In the genomic region with DNA sequence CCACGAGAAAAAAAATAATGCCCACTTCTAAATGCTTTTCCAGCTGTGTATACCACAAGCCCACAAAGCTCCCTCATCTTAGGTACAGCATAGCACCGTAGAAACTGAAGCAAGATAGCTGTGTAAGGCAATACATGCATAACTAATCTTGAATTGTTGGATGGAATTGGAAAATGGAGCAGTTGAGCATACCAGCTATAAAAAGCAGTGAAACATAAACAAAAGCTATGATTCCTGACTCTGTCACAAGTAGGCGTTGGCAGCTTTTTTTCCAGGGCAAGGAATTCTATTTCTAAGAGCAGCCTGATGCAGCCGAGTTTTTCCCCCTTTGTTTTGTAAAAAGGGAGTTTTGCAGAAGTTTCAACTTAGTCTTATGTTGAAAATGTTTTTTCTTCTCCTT, we compare ENCODE assay signal across 26 cellular contexts. TPM values are rescaled to one million over a fixed set of nuclear protein-coding genes. Genes with fewer than 3 reads are reported as not detected.
DNase-seq lines count a peak whose midpoint lies in the region; ATAC-seq, FAIRE-seq and TF ChIP-seq lines count a peak whose summit lies in the region.
"Had no signal": no experiment of that assay in that cellular context is flagged by ENCODE, and none has a peak within 500 bp of the region (broad histone marks: within the 10 kb centered on the region; RNA-seq: fewer than 3 reads in every experiment).

No MANE protein-coding gene starts in this region.

- no peak overlapping the region for H3K14ac ChIP-seq in mesenchymal stem cell (ENCODE audit: low read length in 2 of 2)

- H3K27me3 Mint-ChIP-seq in stimulated activated naive CD8-positive, alpha-beta T cell treated with anti-CD3 and anti-CD28 coated beads, Interleukin-15, amount 100 ng/mL, for 72 hours = peaks cover 52% of the 10 kb centered on the region

- H3K9me3 ChIP-seq in PC-3 (ENCODE audit: low read length) = no peaks in the 10 kb centered on the region
- H3K9me3 ChIP-seq in endothelial cell of umbilical vein (replicated peaks; ENCODE audit: control insufficient read depth, insufficient read depth, low read length) = no peaks in the 10 kb centered on the region
- H3K9me3 ChIP-seq in mesenchymal stem cell (ENCODE audit: control insufficient read depth, low read length) = no peaks in the 10 kb centered on the region
- H3K9me3 ChIP-seq: body of pancreas had no signal

- FAIRE-seq in endothelial cell of umbilical vein (lab: Jason Lieb, UNC) = no peak
- FAIRE-seq: A204.1, GM18507, small intestine had no signal

- POLR2A ChIA-PET in PC-3 (lab: Charles Lee; ENCODE audit: unreplicated experiment) = no interaction called here
- POLR2A ChIA-PET in endothelial cell of umbilical vein (lab: Charles Lee) = no interaction called here

- CTCF ChIA-PET in PC-3 (lab: Charles Lee) = no interaction called here
- CTCF ChIA-PET in endothelial cell of umbilical vein (lab: Charles Lee) = interaction anchor here (0.7 to 8.9 kb wide), 9 partner anchors 9 to 235 kb away, joined by 3 to 195 read pairs (median 6); no protein-coding TSS in a partner anchor

- H3K9me2 ChIP-seq in PC-3 (replicated peaks; ENCODE audit: low read length) = no peaks in the 10 kb centered on the region

- BruUV-seq in PC-3 (replicated peaks; lab: Mats Ljungman, UMichigan) (no TSS peak), endothelial cell of umbilical vein (replicated peaks; lab: Mats Ljungman, UMichigan) (no TSS peak)

- H3K4me1 ChIP-seq in PC-3 (ENCODE audit: insufficient read depth, low read length) (peaks cover 15% of the 10 kb centered on the region; the same call in 1 of the 2 replicates), endothelial cell of umbilical vein (ENCODE audit: control insufficient read depth, extremely low read depth, insufficient read depth, low read length) (peaks cover 32% of the 10 kb centered on the region), mesenchymal stem cell (ENCODE audit: control insufficient read depth, insufficient read depth, low read depth, low read length) (peaks cover 3% of the 10 kb centered on the region)

- H4K20me1 ChIP-seq in PC-3 (ENCODE audit: low read length) = no peaks in the 10 kb centered on the region
- no peaks in the 10 kb centered on the region for H4K20me1 ChIP-seq in endothelial cell of umbilical vein (replicated peaks; ENCODE audit: control insufficient read depth, extremely low read depth, insufficient read depth, low read length)

- no peak overlapping the region for H3K4me3 ChIP-seq in PC-3 (ENCODE audit: low read length)
- H3K4me3 ChIP-seq in endothelial cell of umbilical vein (replicated peaks in 1 of 3; ENCODE audit: insufficient read depth in 1 of 3, low read depth in 1 of 3, low read length in 3 of 3) = no peak overlapping the region
- no peak overlapping the region for H3K4me3 ChIP-seq in mesenchymal stem cell (ENCODE audit: insufficient read depth in 1 of 2, low read depth in 1 of 2, low read length in 2 of 2)
- H3K4me3 ChIP-seq: body of pancreas had no signal

- no peak overlapping the region for H2BK12ac ChIP-seq in mesenchymal stem cell (ENCODE audit: low read length in 2 of 2)

- no peak overlapping the region for H2BK15ac ChIP-seq in mesenchymal stem cell (ENCODE audit: low read depth, poor library complexity, severe bottlenecking)

- no peak overlapping the region for H2BK5ac ChIP-seq in mesenchymal stem cell (ENCODE audit: low read depth, low read length, poor library complexity, severe bottlenecking)

- H3K18ac ChIP-seq in mesenchymal stem cell (ENCODE audit: low read depth in 1 of 2, low read length in 2 of 2) = no peak overlapping the region

- TF ChIP-seq CTCF in PC-3 (conservative IDR thresholded peaks at IDR 0.05; ENCODE audit: low read depth, low read length) (no peak), endothelial cell of umbilical vein (IDR thresholded peaks at IDR 0.05; ENCODE audit: extremely low read depth in 1 of 2, insufficient read depth in 1 of 2, low read depth in 1 of 2, low read length in 2 of 2) (no peak)

- no peak overlapping the region for H3K23ac ChIP-seq in mesenchymal stem cell (ENCODE audit: low read length in 2 of 2)

- ATAC-seq in PC-3 (peak; percentile 24; the same call in 1 of the 2 replicates), GM18861 (IDR thresholded peaks at IDR 0.05; ENCODE audit: unreplicated experiment) (no peak), GM21360 (IDR thresholded peaks at IDR 0.05; ENCODE audit: unreplicated experiment) (no peak), GM19397 (IDR thresholded peaks at IDR 0.05; ENCODE audit: unreplicated experiment) (no peak)
- no peak for ATAC-seq in stimulated activated naive CD8-positive, alpha-beta T cell treated with anti-CD3 and anti-CD28 coated beads, Interleukin-15, amount 100 ng/mL, for 72 hours
- ATAC-seq: body of pancreas had no signal

- H3F3A ChIP-seq in PC-3 (ENCODE audit: low read length, unreplicated experiment) = no peaks in the 10 kb centered on the region

- intact Hi-C loops in PC-3 (cut with micrococcal nuclease) (no loop called here), endothelial cell of umbilical vein (cut with micrococcal nuclease) (loop anchor here (10.0 kb wide), 1 partner anchor 991 kb away; no protein-coding TSS in a partner anchor)

- H3K27me3 ChIP-seq in PC-3 (ENCODE audit: low read length) = no peaks in the 10 kb centered on the region
- H3K27me3 ChIP-seq in endothelial cell of umbilical vein (ENCODE audit: control insufficient read depth in 2 of 2, insufficient read depth in 2 of 2, low read length in 2 of 2) = no peaks in the 10 kb centered on the region
- H3K27me3 ChIP-seq in mesenchymal stem cell (ENCODE audit: control insufficient read depth in 1 of 2, insufficient read depth in 1 of 2, low read length in 2 of 2) = no peaks in the 10 kb centered on the region
- H3K27me3 ChIP-seq: body of pancreas had no signal

- H3K9me1 ChIP-seq in endothelial cell of umbilical vein (replicated peaks; ENCODE audit: control insufficient read depth, extremely low read depth, insufficient read depth, low read length) = no peaks in the 10 kb centered on the region

- H2AFZ ChIP-seq in PC-3 (ENCODE audit: low read length) (0 out of 2 replicates have a peak overlapping the region, but pooled peaks have one; percentile 26), endothelial cell of umbilical vein (ENCODE audit: low read depth, low read length) (no peak overlapping the region), mesenchymal stem cell (ENCODE audit: low read depth, low read length) (no peak overlapping the region)

- H2AK5ac ChIP-seq in mesenchymal stem cell (ENCODE audit: low read length, severe bottlenecking) = no peak overlapping the region

- no peak overlapping the region for H3K27ac Mint-ChIP-seq in stimulated activated naive CD8-positive, alpha-beta T cell treated with anti-CD3 and anti-CD28 coated beads, Interleukin-15, amount 100 ng/mL, for 72 hours
- H3K27ac Mint-ChIP-seq: nephron, progenitor cell of endocrine pancreas had no signal

- H3K4ac ChIP-seq in mesenchymal stem cell (ENCODE audit: low read depth in 1 of 2, low read length in 2 of 2) = no peak overlapping the region

- H2BK120ac ChIP-seq in mesenchymal stem cell (ENCODE audit: low read depth, low read length) = no peak overlapping the region

- H3K9me3 Mint-ChIP-seq in stimulated activated naive CD8-positive, alpha-beta T cell treated with anti-CD3 and anti-CD28 coated beads, Interleukin-15, amount 100 ng/mL, for 72 hours = no peaks in the 10 kb centered on the region
- H3K9me3 Mint-ChIP-seq: CD14-positive monocyte, nephron had no signal

- H3K27ac ChIP-seq in PC-3 (ENCODE audit: low read length) (no peak overlapping the region), endothelial cell of umbilical vein (ENCODE audit: insufficient read depth, low read depth, low read length) (no peak overlapping the region), mesenchymal stem cell (ENCODE audit: low read length, poor library complexity, severe bottlenecking) (no peak overlapping the region)
- H3K27ac ChIP-seq: body of pancreas had no signal

- no peak overlapping the region for H4K8ac ChIP-seq in mesenchymal stem cell (ENCODE audit: low read length)

- no peaks in the 10 kb centered on the region for H3K36me3 ChIP-seq in PC-3 (ENCODE audit: low read depth, low read length)
- no peaks in the 10 kb centered on the region for H3K36me3 ChIP-seq in endothelial cell of umbilical vein (ENCODE audit: control insufficient read depth in 2 of 2, extremely low read depth in 1 of 2, insufficient read depth in 2 of 2, low read length in 2 of 2)
- H3K36me3 ChIP-seq in mesenchymal stem cell (ENCODE audit: control insufficient read depth in 1 of 2, insufficient read depth in 2 of 2, low read depth in 1 of 2, low read length in 2 of 2) = no peaks in the 10 kb centered on the region

- H3K4me2 ChIP-seq in PC-3 (ENCODE audit: low read length) (no peak overlapping the region), endothelial cell of umbilical vein (ENCODE audit: insufficient read depth, low read length) (no peak overlapping the region), mesenchymal stem cell (ENCODE audit: low read length, poor library complexity, severe bottlenecking) (no peak overlapping the region)

- H3K4me1 Mint-ChIP-seq in stimulated activated naive CD8-positive, alpha-beta T cell treated with anti-CD3 and anti-CD28 coated beads, Interleukin-15, amount 100 ng/mL, for 72 hours = peaks cover 27% of the 10 kb centered on the region

- H3K9ac ChIP-seq in PC-3 (ENCODE audit: low read length) (no peak overlapping the region), endothelial cell of umbilical vein (replicated peaks; ENCODE audit: extremely low read depth, insufficient read depth, low read length) (no peak overlapping the region), mesenchymal stem cell (ENCODE audit: low read length) (no peak overlapping the region)

- dilution Hi-C loops in endothelial cell of umbilical vein (cut with MboI; ENCODE audit: extremely low pct_ligation_motif_present, low sequenced_read_pairs) = no loop called here

- H3K4me3 Mint-ChIP-seq in stimulated activated naive CD8-positive, alpha-beta T cell treated with anti-CD3 and anti-CD28 coated beads, Interleukin-15, amount 100 ng/mL, for 72 hours = no peak overlapping the region
- H3K4me3 Mint-ChIP-seq: CD14-positive monocyte, H9, nephron had no signal

- WGBS in mesenchymal stem cell = 83% methylated on average over 3 of the region's 4 CpGs

- TF ChIP-seq POLR2A in endothelial cell of umbilical vein (IDR thresholded peaks at IDR 0.05; ENCODE audit: low read depth, low read length) = no peak

- peak; percentile 46 for DNase-seq in AG08396 (ENCODE audit: low spot score)
- DNase-seq in PC-3 = peak; percentile 26
- peak; percentile 29 for DNase-seq in endothelial cell of umbilical vein (ENCODE audit: low read depth, low spot score)
- DNase-seq in mesenchymal stem cell = peak; percentile 59
- DNase-seq in stimulated activated naive CD8-positive, alpha-beta T cell treated with anti-CD3 and anti-CD28 coated beads, Interleukin-15, amount 100 ng/mL, for 72 hours = no peak
- DNase-seq: activated CD4-positive, alpha-beta T cell treated with anti-CD3 and anti-CD28 coated beads, Interleukin-2, amount 50 U/mL, for 48 hours; activated naive CD4-positive, alpha-beta T cell; body of pancreas; DMS53; H9; kidney glomerular epithelial cell; mesendoderm; NCI-H2081 treated with DMSO at 0.1 percent for 48 hours; NCI-H524 treated with DMSO at 0.1 percent for 48 hours; small intestine had no signal

- no peaks in the 10 kb centered on the region for H3K79me1 ChIP-seq in mesenchymal stem cell (replicated peaks; ENCODE audit: low read length, poor library complexity, severe bottlenecking)

- H4K91ac ChIP-seq in mesenchymal stem cell (ENCODE audit: low read length) = no peak overlapping the region

- no peaks in the 10 kb centered on the region for H3K79me2 ChIP-seq in PC-3 (ENCODE audit: low read length)
- no peaks in the 10 kb centered on the region for H3K79me2 ChIP-seq in endothelial cell of umbilical vein (ENCODE audit: control insufficient read depth, insufficient read depth, low read length)

RNA-seq across cellular contexts. Expression of gene MOGAT1, which starts 32.4 kb away (rescaled TPM):
- total RNA-seq in PC-3 (2014; rRNA removed) (not detected in 2 replicates), endothelial cell of umbilical vein (not detected in 2 replicates)
- not detected in 2 replicates for polyA plus RNA-seq in endothelial cell of umbilical vein
- not detected in 2 replicates for polyA plus RNA-seq in endothelial cell of umbilical vein (2011; cell fraction: cytosol; rRNA removed)
- not detected in 2 replicates for polyA plus RNA-seq in endothelial cell of umbilical vein (2011; cell fraction: nucleus; rRNA removed)
- polyA plus RNA-seq in endothelial cell of umbilical vein (2012) = not detected in 2 replicates
- polyA minus RNA-seq in endothelial cell of umbilical vein = not detected in 2 replicates
- polyA minus RNA-seq in endothelial cell of umbilical vein (2011; cell fraction: cytosol; rRNA and poly(A)+ RNA removed) = not detected
- polyA minus RNA-seq in endothelial cell of umbilical vein (2011; cell fraction: nucleus; rRNA and poly(A)+ RNA removed) = not detected in 2 replicates
- polyA plus RNA-seq in mesenchymal stem cell (2013, experiment 1 of 2) = not detected
- polyA plus RNA-seq in mesenchymal stem cell (2013, experiment 2 of 2) = not detected
- total RNA-seq: dermis microvascular lymphatic vessel endothelial cell, epithelial cell of proximal tubule, H9 had no signal
- polyA plus RNA-seq: CD14-positive monocyte, thymus had no signal

RNA-seq across cellular contexts. Expression of gene FARSB, which starts 48.0 kb away (rescaled TPM):
- total RNA-seq in PC-3 (2014; rRNA removed) (32.9 and 36.3 TPM in 2 replicates), endothelial cell of umbilical vein (27.2 and 29.4 TPM in 2 replicates)
- 11.8 and 12.7 TPM in 2 replicates for polyA plus RNA-seq in endothelial cell of umbilical vein
- 23.0 and 26.3 TPM in 2 replicates for polyA plus RNA-seq in endothelial cell of umbilical vein (2011; cell fraction: cytosol; rRNA removed)
- 18.2 and 22.5 TPM in 2 replicates for polyA plus RNA-seq in endothelial cell of umbilical vein (2011; cell fraction: nucleus; rRNA removed)
- 28.8 and 48.4 TPM in 2 replicates for polyA plus RNA-seq in endothelial cell of umbilical vein (2012)
- 15.9 and 18.2 TPM in 2 replicates for polyA minus RNA-seq in endothelial cell of umbilical vein
- 13.1 TPM for polyA minus RNA-seq in endothelial cell of umbilical vein (2011; cell fraction: cytosol; rRNA and poly(A)+ RNA removed)
- polyA minus RNA-seq in endothelial cell of umbilical vein (2011; cell fraction: nucleus; rRNA and poly(A)+ RNA removed) = 16.2 and 26.4 TPM in 2 replicates
- polyA plus RNA-seq in mesenchymal stem cell (2013, experiment 1 of 2) = 21.5 TPM
- polyA plus RNA-seq in mesenchymal stem cell (2013, experiment 2 of 2) = 21.9 TPM

Comparison
In these comparisons a context has a peak if more than half of its experiments do, and no peak if none do; other contexts are left out.
1. DNase-seq: peak in AG08396 (single experiment), PC-3 (single experiment), endothelial cell of umbilical vein (single experiment) and mesenchymal stem cell (single experiment); none in stimulated activated naive CD8-positive, alpha-beta T cell treated with anti-CD3 and anti-CD28 coated beads, Interleukin-15, amount 100 ng/mL, for 72 hours (0 of 2).